Comparison of ENCODE assay signal across 26 cellular contexts in genomic region chr3:129563850-129564535, GRCh38. TPM values are rescaled to one million over a fixed set of nuclear protein-coding genes. Genes with fewer than 3 reads are reported as not detected.
DNase-seq lines count a peak whose midpoint lies in the region; ATAC-seq and TF ChIP-seq lines count a peak whose summit lies in the region.
"Had no signal": no experiment of that assay in that cellular context is flagged by ENCODE, and none has a peak within 500 bp of the region (broad histone marks: within the 10 kb centered on the region; RNA-seq: fewer than 3 reads in every experiment).

No MANE protein-coding gene starts in this region.

- no peak overlapping the region for H2BK5ac ChIP-seq in mesenchymal stem cell (ENCODE audit: low read depth, low read length, poor library complexity, severe bottlenecking)

- peak overlapping the region; percentile 59 for H3K9ac ChIP-seq in mesenchymal stem cell (ENCODE audit: low read length)

- peak; percentile 68 for DNase-seq in MG63
- no peak for DNase-seq in esophagus muscularis mucosa (ENCODE audit: extremely low spot score)
- no peak for DNase-seq in mesenchymal stem cell
- no peak for DNase-seq in suprapubic skin (ENCODE audit: low spot score in 2 of 2)
- no peak for DNase-seq in NCI-H1417 (lab: John Stamatoyannopoulos, UW)
- no peak for DNase-seq in activated naive CD4-positive, alpha-beta T cell treated with anti-CD3 and anti-CD28 coated beads, Interleukin-2, amount 10 ng/mL, durations not matched to agents 7 days and 5 days
- no peak for DNase-seq in left lobe of liver (ENCODE audit: low spot score)
- no peak for DNase-seq in hepatocyte (ENCODE audit: low spot score)
- DNase-seq: activated CD4-positive, alpha-beta T cell treated with anti-CD3 and anti-CD28 coated beads, Interleukin-2, amount 10 ng/mL, durations not matched to agents 24 days and 14 days; activated naive CD8-positive, alpha-beta T cell treated with anti-CD3 and anti-CD28 coated beads, Interleukin-2, amount 50 U/mL, for 24 hours; dermis blood vessel endothelial cell; DMS53; glutamatergic neuron; NCI-H187 treated with DMSO at 0.1 percent for 48 hours; NCI-H446 treated with DMSO at 0.1 percent for 48 hours; SHP77; stimulated activated CD4-positive, alpha-beta T cell treated with anti-CD3 and anti-CD28 coated beads, Interleukin-2, amount 100 ng/mL, for 24 hours; T-cell had no signal

- peaks cover 7% of the 10 kb centered on the region for H3K27me3 Mint-ChIP-seq in activated naive CD4-positive, alpha-beta T cell treated with anti-CD3 and anti-CD28 coated beads, Interleukin-2, amount 10 ng/mL, durations not matched to agents 7 days and 5 days
- H3K27me3 Mint-ChIP-seq: activated CD4-positive, alpha-beta T cell treated with anti-CD3 and anti-CD28 coated beads, Interleukin-2, amount 10 ng/mL, durations not matched to agents 24 days and 14 days; activated naive CD8-positive, alpha-beta T cell treated with anti-CD3 and anti-CD28 coated beads, Interleukin-2, amount 50 U/mL, for 24 hours; stimulated activated naive CD8-positive, alpha-beta T cell treated with anti-CD3 and anti-CD28 coated beads, Interleukin-15, Interleukin-2, amounts not matched to agents 100 ng/mL and 50 ng/mL, for 24 hours; T-cell had no signal

- H3K79me2 ChIP-seq in hepatocyte: peaks cover 6% of the 10 kb centered on the region

- H3K4me2 ChIP-seq in mesenchymal stem cell (ENCODE audit: low read length, poor library complexity, severe bottlenecking): no peak overlapping the region
- no peak overlapping the region for H3K4me2 ChIP-seq in hepatocyte

- TF ChIP-seq EP300 in esophagus muscularis mucosa (IDR thresholded peaks at IDR 0.05): no peak
- TF ChIP-seq EP300 in suprapubic skin (IDR thresholded peaks at IDR 0.05): no peak

- no peak for ATAC-seq in left lobe of liver
- ATAC-seq: activated naive CD8-positive, alpha-beta T cell treated with anti-CD3 and anti-CD28 coated beads, Interleukin-2, amount 50 U/mL, for 24 hours; sciatic nerve; T-cell had no signal

- peak overlapping the region; percentile 19 to 62 (median 41) for H3K27ac ChIP-seq in esophagus muscularis mucosa (replicated peaks in 1 of 4)
- no peak overlapping the region for H3K27ac ChIP-seq in mesenchymal stem cell (ENCODE audit: low read length, poor library complexity, severe bottlenecking)
- H3K27ac ChIP-seq in suprapubic skin: peak overlapping the region; percentile 10
- no peak overlapping the region for H3K27ac ChIP-seq in hepatocyte
- H3K27ac ChIP-seq: epithelial cell of prostate had no signal

- H3K18ac ChIP-seq in mesenchymal stem cell (ENCODE audit: low read depth in 1 of 2, low read length in 2 of 2): peak overlapping the region in 1 of 2 experiments; percentile 28

- TF ChIP-seq CTCF in esophagus muscularis mucosa (IDR thresholded peaks at IDR 0.05) (no peak), suprapubic skin (IDR thresholded peaks at IDR 0.05) (no peak), hepatocyte (IDR thresholded peaks at IDR 0.05; ENCODE audit: poor library complexity) (no peak)

- H2BK12ac ChIP-seq in mesenchymal stem cell (ENCODE audit: low read length in 2 of 2): no peak overlapping the region

- H4K20me1 ChIP-seq in hepatocyte (ENCODE audit: insufficient read depth, poor library complexity, severe bottlenecking): no peaks in the 10 kb centered on the region

- intact Hi-C loops in esophagus muscularis mucosa (cut with DNase I): no loop called here

- CTCF ChIA-PET in activated naive CD4-positive, alpha-beta T cell treated with anti-CD3 and anti-CD28 coated beads, Interleukin-2, amount 10 ng/mL, durations not matched to agents 7 days and 5 days (lab: Charles Lee): interaction anchor here (0.5 kb wide), 1 partner anchor 18 kb away, joined by 3 read pairs; no protein-coding TSS in a partner anchor

- H3K36me3 ChIP-seq in MG63: peaks cover 40% of the 10 kb centered on the region
- peaks cover 5 to 91% (median 67%) of the 10 kb centered on the region in 4 donors for H3K36me3 ChIP-seq in esophagus muscularis mucosa
- peaks cover 70 to 75% of the 10 kb centered on the region in 2 experiments for H3K36me3 ChIP-seq in mesenchymal stem cell (ENCODE audit: control insufficient read depth in 1 of 2, insufficient read depth in 2 of 2, low read depth in 1 of 2, low read length in 2 of 2)
- H3K36me3 ChIP-seq in suprapubic skin: peaks cover 54% of the 10 kb centered on the region
- H3K36me3 ChIP-seq in hepatocyte (replicated peaks; ENCODE audit: insufficient read depth, low read depth): no peaks in the 10 kb centered on the region
- H3K36me3 ChIP-seq: breast epithelium had no signal

- no peak overlapping the region for H2BK120ac ChIP-seq in mesenchymal stem cell (ENCODE audit: low read depth, low read length)

- H2AFZ ChIP-seq in mesenchymal stem cell (ENCODE audit: low read depth, low read length) (no peak overlapping the region), hepatocyte (no peak overlapping the region)

- H3K4me3 Mint-ChIP-seq in activated naive CD4-positive, alpha-beta T cell treated with anti-CD3 and anti-CD28 coated beads, Interleukin-2, amount 10 ng/mL, durations not matched to agents 7 days and 5 days: no peak overlapping the region
- H3K4me3 Mint-ChIP-seq: activated CD4-positive, alpha-beta T cell treated with anti-CD3 and anti-CD28 coated beads, Interleukin-2, amount 10 ng/mL, durations not matched to agents 24 days and 14 days; activated naive CD8-positive, alpha-beta T cell treated with anti-CD3 and anti-CD28 coated beads, Interleukin-2, amount 50 U/mL, for 24 hours; stimulated activated naive CD8-positive, alpha-beta T cell treated with anti-CD3 and anti-CD28 coated beads, Interleukin-15, Interleukin-2, amounts not matched to agents 100 ng/mL and 50 ng/mL, for 24 hours; T-cell had no signal

- no peak overlapping the region for H3K4me3 ChIP-seq in MG63
- H3K4me3 ChIP-seq in esophagus muscularis mucosa: no peak overlapping the region
- H3K4me3 ChIP-seq in mesenchymal stem cell (ENCODE audit: insufficient read depth in 1 of 2, low read depth in 1 of 2, low read length in 2 of 2): no peak overlapping the region
- no peak overlapping the region for H3K4me3 ChIP-seq in suprapubic skin
- H3K4me3 ChIP-seq in hepatocyte: no peak overlapping the region
- H3K4me3 ChIP-seq: breast epithelium had no signal

- H2BK15ac ChIP-seq in mesenchymal stem cell (ENCODE audit: low read depth, poor library complexity, severe bottlenecking): no peak overlapping the region

- no peak overlapping the region for H3K4ac ChIP-seq in mesenchymal stem cell (ENCODE audit: low read depth in 1 of 2, low read length in 2 of 2)

- H3K27me3 ChIP-seq in MG63 (no peaks in the 10 kb centered on the region), esophagus muscularis mucosa (no peaks in the 10 kb centered on the region), mesenchymal stem cell (ENCODE audit: control insufficient read depth in 1 of 2, insufficient read depth in 1 of 2, low read length in 2 of 2) (no peaks in the 10 kb centered on the region), suprapubic skin (no peaks in the 10 kb centered on the region), hepatocyte (no peaks in the 10 kb centered on the region)
- H3K27me3 ChIP-seq: breast epithelium had no signal

- no peaks in the 10 kb centered on the region for H3K9me3 Mint-ChIP-seq in activated naive CD4-positive, alpha-beta T cell treated with anti-CD3 and anti-CD28 coated beads, Interleukin-2, amount 10 ng/mL, durations not matched to agents 7 days and 5 days
- H3K9me3 Mint-ChIP-seq: activated CD4-positive, alpha-beta T cell treated with anti-CD3 and anti-CD28 coated beads, Interleukin-2, amount 10 ng/mL, durations not matched to agents 24 days and 14 days; activated naive CD8-positive, alpha-beta T cell treated with anti-CD3 and anti-CD28 coated beads, Interleukin-2, amount 50 U/mL, for 24 hours; activated T-helper 2 cell treated with anti-CD3 and anti-CD28 coated beads, Interferon-gamma antibody, Interleukin-2, Interleukin-4, amounts not matched to agents 10 μg/mL and 5 μg/mL and 100 μg/mL, durations not matched to agents 14 hours and 24 hours and 36 hours; stimulated activated naive CD8-positive, alpha-beta T cell treated with anti-CD3 and anti-CD28 coated beads, Interleukin-15, Interleukin-2, amounts not matched to agents 100 ng/mL and 50 ng/mL, for 24 hours; T-cell had no signal

- H2AK5ac ChIP-seq in mesenchymal stem cell (ENCODE audit: low read length, severe bottlenecking): peak overlapping the region; percentile 6

- no peak overlapping the region for H4K91ac ChIP-seq in mesenchymal stem cell (ENCODE audit: low read length)

- H3K9me3 ChIP-seq in MG63: no peaks in the 10 kb centered on the region
- H3K9me3 ChIP-seq in esophagus muscularis mucosa: no peaks in the 10 kb centered on the region
- H3K9me3 ChIP-seq in mesenchymal stem cell (ENCODE audit: control insufficient read depth, low read length): no peaks in the 10 kb centered on the region
- H3K9me3 ChIP-seq in suprapubic skin: no peaks in the 10 kb centered on the region
- no peaks in the 10 kb centered on the region for H3K9me3 ChIP-seq in hepatocyte (ENCODE audit: low read depth)
- H3K9me3 ChIP-seq: breast epithelium had no signal

- H3K4me1 ChIP-seq in esophagus muscularis mucosa (peaks cover 55 to 79% (median 71%) of the 10 kb centered on the region in 4 donors), mesenchymal stem cell (ENCODE audit: control insufficient read depth, insufficient read depth, low read depth, low read length) (peaks cover 38% of the 10 kb centered on the region), suprapubic skin (peaks cover 61% of the 10 kb centered on the region), hepatocyte (ENCODE audit: insufficient read depth) (peaks cover 29% of the 10 kb centered on the region)

- H3K27ac Mint-ChIP-seq in activated naive CD4-positive, alpha-beta T cell treated with anti-CD3 and anti-CD28 coated beads, Interleukin-2, amount 10 ng/mL, durations not matched to agents 7 days and 5 days: no peak overlapping the region
- H3K27ac Mint-ChIP-seq: activated CD4-positive, alpha-beta T cell treated with anti-CD3 and anti-CD28 coated beads, Interleukin-2, amount 10 ng/mL, durations not matched to agents 24 days and 14 days; activated naive CD8-positive, alpha-beta T cell treated with anti-CD3 and anti-CD28 coated beads, Interleukin-2, amount 50 U/mL, for 24 hours; activated T-helper 2 cell treated with anti-CD3 and anti-CD28 coated beads, Interferon-gamma antibody, Interleukin-2, Interleukin-4, amounts not matched to agents 10 μg/mL and 5 μg/mL and 100 μg/mL, durations not matched to agents 14 hours and 24 hours and 36 hours; stimulated activated naive CD8-positive, alpha-beta T cell treated with anti-CD3 and anti-CD28 coated beads, Interleukin-15, Interleukin-2, amounts not matched to agents 100 ng/mL and 50 ng/mL, for 24 hours; T-cell had no signal

- TF ChIP-seq POLR2A in esophagus muscularis mucosa (IDR thresholded peaks at IDR 0.05; ENCODE audit: low read depth) (no peak), suprapubic skin (IDR thresholded peaks at IDR 0.05) (no peak)

- H3K79me1 ChIP-seq in mesenchymal stem cell (replicated peaks; ENCODE audit: low read length, poor library complexity, severe bottlenecking): peaks cover 3% of the 10 kb centered on the region

- no peaks in the 10 kb centered on the region for H3K36me3 Mint-ChIP-seq in activated naive CD4-positive, alpha-beta T cell treated with anti-CD3 and anti-CD28 coated beads, Interleukin-2, amount 10 ng/mL, durations not matched to agents 7 days and 5 days
- H3K36me3 Mint-ChIP-seq: T-cell had no signal

- 77% methylated on average over 5 of the region's 8 CpGs for WGBS in esophagus muscularis mucosa
- WGBS in mesenchymal stem cell: 90% methylated on average over 8 of the region's 8 CpGs
- 85% methylated on average over 5 of the region's 8 CpGs for WGBS in suprapubic skin
- 97% methylated on average over 7 of the region's 8 CpGs for WGBS in hepatocyte (ENCODE audit: low lambda C conversion rate, missing lambda C conversion rate)

- no peaks in the 10 kb centered on the region for H3K4me1 Mint-ChIP-seq in activated naive CD4-positive, alpha-beta T cell treated with anti-CD3 and anti-CD28 coated beads, Interleukin-2, amount 10 ng/mL, durations not matched to agents 7 days and 5 days

- H3K9me2 ChIP-seq in hepatocyte (replicated peaks; ENCODE audit: insufficient read depth): no peaks in the 10 kb centered on the region

- no peak overlapping the region for H3K23ac ChIP-seq in mesenchymal stem cell (ENCODE audit: low read length in 2 of 2)

- H3K14ac ChIP-seq in mesenchymal stem cell (ENCODE audit: low read length in 2 of 2): no peak overlapping the region

- H4K8ac ChIP-seq in mesenchymal stem cell (ENCODE audit: low read length): peak overlapping the region; percentile 12

RNA-seq across cellular contexts. Expression of gene H1-8, which starts 21.0 kb away (rescaled TPM):
- total RNA-seq in MG63 (2014; rRNA removed; shearing (Covaris generic); ENCODE audit: low replicate concordance): not detected in 2 replicates
- not detected for total RNA-seq in esophagus muscularis mucosa
- not detected for polyA plus RNA-seq in mesenchymal stem cell (2013, experiment 1 of 2)
- not detected for polyA plus RNA-seq in mesenchymal stem cell (2013, experiment 2 of 2)
- not detected for total RNA-seq in suprapubic skin
- total RNA-seq in left lobe of liver: not detected
- total RNA-seq in hepatocyte: not detected in 2 replicates
- not detected in 2 replicates for polyA plus RNA-seq in hepatocyte
- total RNA-seq: activated CD4-positive, alpha-beta T cell treated with anti-CD3 and anti-CD28 coated beads, Interleukin-2, amount 10 ng/mL, durations not matched to agents 24 days and 14 days; activated T-helper 2 cell treated with anti-CD3 and anti-CD28 coated beads, Interferon-gamma antibody, Interleukin-2, Interleukin-4, amounts not matched to agents 10 μg/mL and 5 μg/mL and 100 μg/mL, durations not matched to agents 14 hours and 24 hours and 36 hours; breast epithelium; dermis blood vessel endothelial cell; lower leg skin; myocyte; omental fat pad; sciatic nerve; T-cell had no signal

RNA-seq across cellular contexts. Expression of gene RHO, which starts 35.6 kb away (rescaled TPM):
- total RNA-seq in MG63 (2014; rRNA removed; shearing (Covaris generic); ENCODE audit: low replicate concordance): not detected in 2 replicates
- not detected for total RNA-seq in esophagus muscularis mucosa
- not detected for polyA plus RNA-seq in mesenchymal stem cell (2013, experiment 1 of 2)
- polyA plus RNA-seq in mesenchymal stem cell (2013, experiment 2 of 2): not detected
- total RNA-seq in suprapubic skin: not detected
- not detected for total RNA-seq in left lobe of liver
- not detected in 2 replicates for total RNA-seq in hepatocyte
- polyA plus RNA-seq in hepatocyte: 0.19 TPM in 1 of 2 replicates, not detected in the other
- total RNA-seq: activated CD4-positive, alpha-beta T cell treated with anti-CD3 and anti-CD28 coated beads, Interleukin-2, amount 10 ng/mL, durations not matched to agents 24 days and 14 days; activated T-helper 2 cell treated with anti-CD3 and anti-CD28 coated beads, Interferon-gamma antibody, Interleukin-2, Interleukin-4, amounts not matched to agents 10 μg/mL and 5 μg/mL and 100 μg/mL, durations not matched to agents 14 hours and 24 hours and 36 hours; dermis blood vessel endothelial cell; lower leg skin; myocyte; sciatic nerve had no signal

RNA-seq across cellular contexts. Expression of gene PLXND1, which starts 42.5 kb away (rescaled TPM):
- total RNA-seq in MG63 (2014; rRNA removed; shearing (Covaris generic); ENCODE audit: low replicate concordance): 5.8 and 21.9 TPM in 2 replicates
- total RNA-seq in esophagus muscularis mucosa (10 to 100 TPM; 50.5 to 89.9 (median 76.6) TPM), suprapubic skin (10 to 100 TPM; 19.0 to 51.0 (median 30.8) TPM), left lobe of liver (29.5 TPM), hepatocyte (22.0 and 45.3 TPM in 2 replicates)
- 288 TPM for polyA plus RNA-seq in mesenchymal stem cell (2013, experiment 1 of 2)
- 288 TPM for polyA plus RNA-seq in mesenchymal stem cell (2013, experiment 2 of 2)
- polyA plus RNA-seq in hepatocyte: 24.9 and 36.3 TPM in 2 replicates

Comparison
In these comparisons a context has a peak if more than half of its experiments do, and no peak if none do; other contexts are left out.
1. H3K27ac ChIP-seq: peak in esophagus muscularis mucosa (4 of 4) and suprapubic skin (single experiment); none in mesenchymal stem cell (single experiment) and hepatocyte (single experiment).